ENCODE assay signal across 8 cellular contexts in genomic region chr2:105796131-105796638, GRCh38. TPM values are rescaled to one million over a fixed set of nuclear protein-coding genes. Genes with fewer than 3 reads are reported as not detected.
DNase-seq lines count a peak whose midpoint lies in the region; ATAC-seq lines count a peak whose summit lies in the region.

No MANE protein-coding gene starts in this region.

- peak overlapping the region; percentile 78 for H3K4me3 Mint-ChIP-seq in activated CD4-positive, alpha-beta T cell treated with anti-CD3 and anti-CD28 coated beads, Interleukin-2, amount 10 ng/mL, durations not matched to agents 24 days and 14 days
- peak overlapping the region; percentile 88 for H3K4me3 Mint-ChIP-seq in activated naive CD8-positive, alpha-beta T cell treated with anti-CD3 and anti-CD28 coated beads, Interleukin-2, amount 10 ng/mL, durations not matched to agents 7 days and 5 days
- peak overlapping the region; percentile 80 for H3K4me3 Mint-ChIP-seq in stimulated activated naive CD8-positive, alpha-beta T cell treated with anti-CD3 and anti-CD28 coated beads, Interleukin-15, Interleukin-2, amounts not matched to agents 100 ng/mL and 50 ng/mL, for 24 hours

- H3K9me3 Mint-ChIP-seq in activated CD4-positive, alpha-beta T cell treated with anti-CD3 and anti-CD28 coated beads, Interleukin-2, amount 10 ng/mL, durations not matched to agents 24 days and 14 days, result no peaks in the 10 kb centered on the region
- peaks cover 4% of the 10 kb centered on the region for H3K9me3 Mint-ChIP-seq in activated naive CD8-positive, alpha-beta T cell treated with anti-CD3 and anti-CD28 coated beads, Interleukin-2, amount 10 ng/mL, durations not matched to agents 7 days and 5 days
- H3K9me3 Mint-ChIP-seq in stimulated activated naive CD8-positive, alpha-beta T cell treated with anti-CD3 and anti-CD28 coated beads, Interleukin-15, Interleukin-2, amounts not matched to agents 100 ng/mL and 50 ng/mL, for 24 hours, result no peaks in the 10 kb centered on the region

- peaks cover 27% of the 10 kb centered on the region for H3K36me3 Mint-ChIP-seq in activated CD4-positive, alpha-beta T cell treated with anti-CD3 and anti-CD28 coated beads, Interleukin-2, amount 10 ng/mL, durations not matched to agents 24 days and 14 days (ENCODE audit: low read depth)
- peaks cover 21% of the 10 kb centered on the region for H3K36me3 Mint-ChIP-seq in activated naive CD8-positive, alpha-beta T cell treated with anti-CD3 and anti-CD28 coated beads, Interleukin-2, amount 10 ng/mL, durations not matched to agents 7 days and 5 days
- peaks cover 43% of the 10 kb centered on the region for H3K36me3 Mint-ChIP-seq in stimulated activated naive CD8-positive, alpha-beta T cell treated with anti-CD3 and anti-CD28 coated beads, Interleukin-15, Interleukin-2, amounts not matched to agents 100 ng/mL and 50 ng/mL, for 24 hours (ENCODE audit: low read depth)

- intact Hi-C loops in activated CD4-positive, alpha-beta T cell treated with anti-CD3 and anti-CD28 coated beads, Interleukin-2, amount 10 ng/mL, durations not matched to agents 24 days and 14 days (cut with micrococcal nuclease), result loop anchor here (5.0 kb wide), 4 partner anchors 131 to 396 kb away; partner anchors contain the start of gene UXS1

- DNase-seq in activated CD4-positive, alpha-beta T cell treated with anti-CD3 and anti-CD28 coated beads, Interleukin-2, amount 10 ng/mL, durations not matched to agents 24 days and 14 days, result peak; percentile 85
- no peak for DNase-seq in activated CD4-positive, alpha-beta T cell treated with anti-CD3 and anti-CD28 coated beads, Interleukin-2, amount 50 U/mL, for 4 hours
- DNase-seq in MV-4-11 (lab: John Stamatoyannopoulos, UW), result peak; percentile 88
- no peak for DNase-seq in activated naive CD8-positive, alpha-beta T cell treated with anti-CD3 and anti-CD28 coated beads, Interleukin-2, amount 10 ng/mL, durations not matched to agents 7 days and 5 days
- DNase-seq in DMS 273 treated with DMSO at 0.1 percent for 48 hours (lab: John Stamatoyannopoulos, UW), result no peak
- DNase-seq in AG20443 (ENCODE audit: low spot score), result no peak

- peak overlapping the region; percentile 93 for H3K27ac Mint-ChIP-seq in activated CD4-positive, alpha-beta T cell treated with anti-CD3 and anti-CD28 coated beads, Interleukin-2, amount 10 ng/mL, durations not matched to agents 24 days and 14 days
- peak overlapping the region; percentile 99 for H3K27ac Mint-ChIP-seq in activated naive CD8-positive, alpha-beta T cell treated with anti-CD3 and anti-CD28 coated beads, Interleukin-2, amount 10 ng/mL, durations not matched to agents 7 days and 5 days
- peak overlapping the region; percentile 93 for H3K27ac Mint-ChIP-seq in stimulated activated naive CD8-positive, alpha-beta T cell treated with anti-CD3 and anti-CD28 coated beads, Interleukin-15, Interleukin-2, amounts not matched to agents 100 ng/mL and 50 ng/mL, for 24 hours

- POLR2A ChIA-PET in activated naive CD8-positive, alpha-beta T cell treated with anti-CD3 and anti-CD28 coated beads, Interleukin-2, amount 10 ng/mL, durations not matched to agents 7 days and 5 days (lab: Charles Lee), result interaction anchor here (0.5 to 3.4 kb wide), 5 partner anchors 9 to 298 kb away, joined by 3 to 13 read pairs (median 3); no protein-coding TSS in a partner anchor

- peak; percentile 54 for ATAC-seq in activated naive CD8-positive, alpha-beta T cell treated with anti-CD3 and anti-CD28 coated beads, Interleukin-2, amount 10 ng/mL, durations not matched to agents 7 days and 5 days (ENCODE audit: low read depth)
- no peak for ATAC-seq in HG03520 (IDR thresholded peaks at IDR 0.05; ENCODE audit: unreplicated experiment)

- H3K4me1 Mint-ChIP-seq in activated CD4-positive, alpha-beta T cell treated with anti-CD3 and anti-CD28 coated beads, Interleukin-2, amount 10 ng/mL, durations not matched to agents 24 days and 14 days, result peaks cover 80% of the 10 kb centered on the region
- peaks cover 83% of the 10 kb centered on the region for H3K4me1 Mint-ChIP-seq in activated naive CD8-positive, alpha-beta T cell treated with anti-CD3 and anti-CD28 coated beads, Interleukin-2, amount 10 ng/mL, durations not matched to agents 7 days and 5 days
- peaks cover 98% of the 10 kb centered on the region for H3K4me1 Mint-ChIP-seq in stimulated activated naive CD8-positive, alpha-beta T cell treated with anti-CD3 and anti-CD28 coated beads, Interleukin-15, Interleukin-2, amounts not matched to agents 100 ng/mL and 50 ng/mL, for 24 hours (ENCODE audit: low read depth)

- H3K27me3 Mint-ChIP-seq in activated CD4-positive, alpha-beta T cell treated with anti-CD3 and anti-CD28 coated beads, Interleukin-2, amount 10 ng/mL, durations not matched to agents 24 days and 14 days, result no peaks in the 10 kb centered on the region
- H3K27me3 Mint-ChIP-seq in activated naive CD8-positive, alpha-beta T cell treated with anti-CD3 and anti-CD28 coated beads, Interleukin-2, amount 10 ng/mL, durations not matched to agents 7 days and 5 days, result no peaks in the 10 kb centered on the region
- no peaks in the 10 kb centered on the region for H3K27me3 Mint-ChIP-seq in stimulated activated naive CD8-positive, alpha-beta T cell treated with anti-CD3 and anti-CD28 coated beads, Interleukin-15, Interleukin-2, amounts not matched to agents 100 ng/mL and 50 ng/mL, for 24 hours

RNA-seq across cellular contexts. Expression of gene NCK2, which starts 51.5 kb away (rescaled TPM):
- total RNA-seq in activated CD4-positive, alpha-beta T cell treated with anti-CD3 and anti-CD28 coated beads, Interleukin-2, amount 10 ng/mL, durations not matched to agents 24 days and 14 days, result 85.8 and 86.2 TPM in 2 replicates
- total RNA-seq in activated naive CD8-positive, alpha-beta T cell treated with anti-CD3 and anti-CD28 coated beads, Interleukin-2, amount 10 ng/mL, durations not matched to agents 7 days and 5 days, result 10 to 100 TPM; 69.6 to 70.0 TPM

Comparison
In these comparisons a context has a peak if more than half of its experiments do, and no peak if none do; other contexts are left out.
1. DNase-seq: peak in activated CD4-positive, alpha-beta T cell treated with anti-CD3 and anti-CD28 coated beads, Interleukin-2, amount 10 ng/mL, durations not matched to agents 24 days and 14 days (single experiment) and MV-4-11 (single experiment); none in activated CD4-positive, alpha-beta T cell treated with anti-CD3 and anti-CD28 coated beads, Interleukin-2, amount 50 U/mL, for 4 hours (0 of 2), activated naive CD8-positive, alpha-beta T cell treated with anti-CD3 and anti-CD28 coated beads, Interleukin-2, amount 10 ng/mL, durations not matched to agents 7 days and 5 days (single experiment), DMS 273 treated with DMSO at 0.1 percent for 48 hours (single experiment) and AG20443 (single experiment).
2. Peak in every context shown above with its lines, with median percentiles within 50 percentile points of each other: H3K27ac Mint-ChIP-seq and H3K4me3 Mint-ChIP-seq.